12 cellular contexts compared by ENCODE assay signal in the genomic region with DNA sequence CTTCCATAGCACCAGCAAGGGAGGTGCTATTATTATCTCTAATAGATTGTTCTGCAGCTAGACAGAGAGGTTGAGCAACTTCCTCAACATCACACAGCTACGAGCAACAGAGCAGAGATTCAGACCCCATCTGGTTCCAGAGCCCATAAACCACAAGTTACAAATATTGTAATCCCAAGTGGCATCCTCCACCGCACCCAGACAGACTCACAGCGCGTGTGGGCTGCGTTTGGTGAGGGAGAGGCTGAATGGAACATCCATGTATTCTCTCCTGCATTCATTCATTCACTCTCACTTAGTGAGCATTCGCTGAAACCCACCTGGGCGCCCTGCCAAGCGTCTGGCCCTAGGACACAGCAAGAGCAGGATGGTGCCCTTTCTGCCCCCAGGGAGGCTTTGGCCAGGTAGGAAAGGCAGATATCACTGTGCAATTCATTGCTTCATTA. TPM values are rescaled to one million over a fixed set of nuclear protein-coding genes. Genes with fewer than 3 reads are reported as not detected.
DNase-seq lines count a peak whose midpoint lies in the region; ATAC-seq, FAIRE-seq and TF ChIP-seq lines count a peak whose summit lies in the region.
"Had no signal": no experiment of that assay in that cellular context is flagged by ENCODE, and none has a peak within 500 bp of the region (broad histone marks: within the 10 kb centered on the region; RNA-seq: fewer than 3 reads in every experiment).

No MANE protein-coding gene starts in this region.

- H4K5ac ChIP-seq in IMR-90 (ENCODE audit: low read depth, low read length) = peak overlapping the region; percentile 57

- H3K14ac ChIP-seq in IMR-90 (replicated peaks; ENCODE audit: low read depth, low read length) = peak overlapping the region; percentile 56

- intact Hi-C loops in IMR-90 (cut with micrococcal nuclease) = loop anchor here (2.0 kb wide), 1 partner anchor 26 kb away; no protein-coding TSS in a partner anchor

- H3K4me1 ChIP-seq in BE2C (peaks cover 11% of the 10 kb centered on the region), IMR-90 (ENCODE audit: control insufficient read depth, insufficient read depth, low read length) (peaks cover 31% of the 10 kb centered on the region), astrocyte (ENCODE audit: insufficient read depth, low read length) (peaks cover 54% of the 10 kb centered on the region)

- peak overlapping the region; percentile 86 for H4K91ac ChIP-seq in IMR-90 (ENCODE audit: insufficient read depth, low read depth, low read length)

- H3K56ac ChIP-seq in IMR-90 (ENCODE audit: extremely low read depth, insufficient read depth, low read length) = peak overlapping the region; percentile 5; the same call in 1 of the 2 replicates

- in situ Hi-C loops in IMR-90 (cut with MboI; ENCODE audit: low sequenced_read_pairs) = no loop called here

- H3K9me1 ChIP-seq in IMR-90 (ENCODE audit: insufficient read depth, low read length) = peaks cover 29% of the 10 kb centered on the region

- peak overlapping the region; percentile 27 for H2BK15ac ChIP-seq in IMR-90 (ENCODE audit: low read depth, low read length)

- H4K8ac ChIP-seq in IMR-90 (ENCODE audit: low read depth in 2 of 2, low read length in 2 of 2) = peak overlapping the region; percentile 56 to 86

- peak overlapping the region; percentile 80 for H2BK120ac ChIP-seq in IMR-90 (ENCODE audit: low read depth, low read length)

- ATAC-seq in IMR-90 (ENCODE audit: low read depth) = peak; percentile 32
- ATAC-seq in GM21423 (IDR thresholded peaks at IDR 0.05; ENCODE audit: unreplicated experiment) = no peak
- no peak for ATAC-seq in GM18517 (IDR thresholded peaks at IDR 0.05; ENCODE audit: unreplicated experiment)
- ATAC-seq: Right ventricle myocardium inferior had no signal

- H2AK9ac ChIP-seq in IMR-90 (replicated peaks; ENCODE audit: low read depth, low read length, poor library complexity) = peak overlapping the region; percentile 94

- TF ChIP-seq CTCF in BE2C (IDR thresholded peaks at IDR 0.05; ENCODE audit: low read depth, low read length) (no peak), IMR-90 (conservative IDR thresholded peaks at IDR 0.05; ENCODE audit: low read depth, low read length) (no peak), astrocyte (IDR thresholded peaks at IDR 0.05; ENCODE audit: insufficient read depth, low read depth, low read length) (no peak), mesothelial cell of epicardium (IDR thresholded peaks at IDR 0.05; ENCODE audit: unreplicated experiment) (no peak)

- H3K79me1 ChIP-seq in IMR-90 (ENCODE audit: low read depth in 1 of 2, low read length in 2 of 2) = 0 out of 4 replicates have a peak, but pooled peaks cover 0 to 14% of the 10 kb centered on the region in 2 experiments

- H3K27ac ChIP-seq in IMR-90 (ENCODE audit: insufficient read depth, low read length) = peak overlapping the region; percentile 60
- H3K27ac ChIP-seq in astrocyte (ENCODE audit: low read depth, low read length) = peak overlapping the region; percentile 100
- H3K27ac ChIP-seq: tibial artery had no signal

- H3K27me3 ChIP-seq in BE2C (no peaks in the 10 kb centered on the region), IMR-90 (ENCODE audit: control insufficient read depth, insufficient read depth, low read length) (no peaks in the 10 kb centered on the region), astrocyte (ENCODE audit: insufficient read depth, low read length) (no peaks in the 10 kb centered on the region)
- H3K27me3 ChIP-seq: tibial artery had no signal

- H3K36me3 Mint-ChIP-seq in astrocyte (ENCODE audit: low read depth, unreplicated experiment) (no peaks in the 10 kb centered on the region), mesothelial cell of epicardium (no peaks in the 10 kb centered on the region)

- BruUV-seq in IMR-90 (replicated peaks; lab: Mats Ljungman, UMichigan) = no TSS peak

- H2BK5ac ChIP-seq in IMR-90 (ENCODE audit: low read depth, low read length, poor library complexity, severe bottlenecking) = peak overlapping the region; percentile 94

- peak overlapping the region; percentile 70 for H3K18ac ChIP-seq in IMR-90 (ENCODE audit: low read depth, low read length)

- H3K9me3 ChIP-seq in BE2C (no peaks in the 10 kb centered on the region), IMR-90 (ENCODE audit: control insufficient read depth, insufficient read depth, low read length) (no peaks in the 10 kb centered on the region), astrocyte (ENCODE audit: insufficient read depth, low read depth, low read length) (no peaks in the 10 kb centered on the region)
- H3K9me3 ChIP-seq: tibial artery had no signal

- DNase-seq in BE2C (peak; percentile 72), IMR-90 (no peak), astrocyte (ENCODE audit: low read depth) (no peak), mesothelial cell of epicardium (ENCODE audit: low spot score in 2 of 2, unreplicated experiment in 2 of 2) (no peak), NCI-H187 treated with DMSO at 0.1 percent for 48 hours (lab: John Stamatoyannopoulos, UW) (no peak), LoVo (ENCODE audit: low spot score) (no peak)
- DNase-seq: DMS79 treated with DMSO at 0.1 percent for 48 hours, MM.1S had no signal

- H3K9ac ChIP-seq in IMR-90 (ENCODE audit: low read depth, low read length) (peak overlapping the region; percentile 5; the same call in 1 of the 2 replicates), astrocyte (ENCODE audit: low read length) (peak overlapping the region; percentile 66)

- H3K4me2 ChIP-seq in IMR-90 (ENCODE audit: low read depth, low read length) = no peak overlapping the region
- peak overlapping the region; percentile 6 for H3K4me2 ChIP-seq in astrocyte (ENCODE audit: low read length)

- no peak for FAIRE-seq in astrocyte (lab: Jason Lieb, UNC)

- H3K4me3 ChIP-seq in BE2C (ENCODE audit: low read depth, low read length) = no peak overlapping the region
- no peak overlapping the region for H3K4me3 ChIP-seq in IMR-90 (ENCODE audit: insufficient read depth, low read depth, low read length)
- no peak overlapping the region for H3K4me3 ChIP-seq in astrocyte (ENCODE audit: insufficient read depth, low read depth, low read length)
- H3K4me3 ChIP-seq: tibial artery had no signal

- H3K27ac Mint-ChIP-seq in astrocyte (ENCODE audit: unreplicated experiment) = peak overlapping the region; percentile 94
- peak overlapping the region; percentile 54 for H3K27ac Mint-ChIP-seq in mesothelial cell of epicardium

- H3K4me3 Mint-ChIP-seq in astrocyte (ENCODE audit: unreplicated experiment) = no peak overlapping the region
- no peak overlapping the region for H3K4me3 Mint-ChIP-seq in mesothelial cell of epicardium

- H4K20me1 ChIP-seq in IMR-90 (ENCODE audit: insufficient read depth, low read length) (no peaks in the 10 kb centered on the region), astrocyte (ENCODE audit: insufficient read depth, low read length) (no peaks in the 10 kb centered on the region)

- dilution Hi-C loops in IMR-90 (cut with HindIII; ENCODE audit: low sequenced_read_pairs, unreplicated experiment) = no loop called here

- peak overlapping the region; percentile 63 for H3K4ac ChIP-seq in IMR-90 (ENCODE audit: low read depth, low read length)

- H2AK5ac ChIP-seq in IMR-90 (ENCODE audit: low read depth, low read length) = peak overlapping the region; percentile 92

- peak overlapping the region; percentile 92 for H2BK20ac ChIP-seq in IMR-90 (ENCODE audit: low read depth, low read length)

- TF ChIP-seq RAD21 in IMR-90 (IDR thresholded peaks at IDR 0.05; ENCODE audit: low read length) = no peak

- H3K23ac ChIP-seq in IMR-90 (ENCODE audit: low read depth, low read length) = peak overlapping the region; percentile 15; the same call in 1 of the 2 replicates

- TF ChIP-seq POLR2A in IMR-90 (IDR thresholded peaks at IDR 0.05; ENCODE audit: low read depth, low read length) = no peak

- CTCF ChIA-PET in IMR-90 (lab: Yijun Ruan, JAX) = interaction anchor here (0.5 to 0.9 kb wide), 3 partner anchors 8 to 116 kb away, joined by 3 to 5 read pairs (median 4); no protein-coding TSS in a partner anchor

- peak overlapping the region; percentile 63 for H2AFZ ChIP-seq in IMR-90 (replicated peaks; ENCODE audit: low read length, poor library complexity)
- H2AFZ ChIP-seq in astrocyte (ENCODE audit: low read depth, low read length) = no peak overlapping the region

- POLR2A ChIA-PET in IMR-90 (lab: Charles Lee; ENCODE audit: unreplicated experiment) = interaction anchor here (0.6 to 1.2 kb wide), 4 partner anchors 17 to 42 kb away, joined by 3 to 4 read pairs (median 4); no protein-coding TSS in a partner anchor

- H3K27me3 Mint-ChIP-seq in astrocyte (ENCODE audit: low read depth, unreplicated experiment) = no peaks in the 10 kb centered on the region
- H3K27me3 Mint-ChIP-seq in mesothelial cell of epicardium (ENCODE audit: low read depth) = no peaks in the 10 kb centered on the region

- no peaks in the 10 kb centered on the region for H3K79me2 ChIP-seq in astrocyte (ENCODE audit: insufficient read depth, low read length)

- no peaks in the 10 kb centered on the region for H3K9me3 Mint-ChIP-seq in astrocyte (ENCODE audit: unreplicated experiment)
- H3K9me3 Mint-ChIP-seq in mesothelial cell of epicardium = no peaks in the 10 kb centered on the region

- H3K36me3 ChIP-seq in BE2C (no peaks in the 10 kb centered on the region), IMR-90 (ENCODE audit: control insufficient read depth, insufficient read depth, low read length) (no peaks in the 10 kb centered on the region), astrocyte (ENCODE audit: insufficient read depth, low read length) (no peaks in the 10 kb centered on the region)
- H3K36me3 ChIP-seq: tibial artery had no signal

- peaks cover 41% of the 10 kb centered on the region for H3K4me1 Mint-ChIP-seq in astrocyte (ENCODE audit: low read depth, unreplicated experiment)
- peaks cover 55% of the 10 kb centered on the region for H3K4me1 Mint-ChIP-seq in mesothelial cell of epicardium

- no CpG with 5 or more reads among the region's 8 CpGs for WGBS in IMR-90 (ENCODE audit: extremely low coverage in 2 of 2, insufficient read length in 1 of 2), 2 experiments

TF ChIP-seq in IMR-90, 13 proteins besides CTCF, POLR2A, EP300 and RAD21:
- TF ChIP-seq CEBPB (IDR thresholded peaks at IDR 0.05; ENCODE audit: low read depth, low read length) (peak; percentile 78), MXI1 (IDR thresholded peaks at IDR 0.05; ENCODE audit: borderline replicate concordance, low read depth, low read length) (no peak)

RNA-seq across cellular contexts. Expression of gene LIF, which starts 33.5 kb away (rescaled TPM):
- 1.8 TPM for polyA plus RNA-seq in BE2C (2012; ENCODE audit: insufficient read depth, insufficient read length, low read depth)
- 79.4 and 130 TPM in 2 replicates for total RNA-seq in IMR-90 (2012; rRNA removed)
- polyA plus RNA-seq in IMR-90 (2012; rRNA removed) = 203 and 214 TPM in 2 replicates
- 41.6 and 110 TPM in 2 replicates for polyA plus RNA-seq in IMR-90 (2012; cell fraction: cytosol; rRNA removed)
- 1,609 and 2,085 TPM in 2 replicates for polyA plus RNA-seq in IMR-90 (2012; cell fraction: nucleus; rRNA removed; ENCODE audit: low replicate concordance)
- total RNA-seq in astrocyte = 63.3 and 100 TPM in 2 replicates
- 15.4 to 16.9 TPM (median 15.8 TPM) in 3 replicates for total RNA-seq in mesothelial cell of epicardium

RNA-seq across cellular contexts. Expression of gene OSM, which starts 53.6 kb away (rescaled TPM):
- polyA plus RNA-seq in BE2C (2012; ENCODE audit: insufficient read depth, insufficient read length, low read depth) = not detected
- total RNA-seq in IMR-90 (2012; rRNA removed) (not detected in 2 replicates), astrocyte (not detected in 2 replicates), mesothelial cell of epicardium (not detected in 3 replicates)
- polyA plus RNA-seq in IMR-90 (2012; rRNA removed) = not detected in 2 replicates
- polyA plus RNA-seq in IMR-90 (2012; cell fraction: cytosol; rRNA removed) = 0.07 TPM in 1 of 2 replicates, not detected in the other
- 0.42 and 0.81 TPM in 2 replicates for polyA plus RNA-seq in IMR-90 (2012; cell fraction: nucleus; rRNA removed; ENCODE audit: low replicate concordance)
